ENCODE assay signal across 19 cellular contexts in the genomic region with DNA sequence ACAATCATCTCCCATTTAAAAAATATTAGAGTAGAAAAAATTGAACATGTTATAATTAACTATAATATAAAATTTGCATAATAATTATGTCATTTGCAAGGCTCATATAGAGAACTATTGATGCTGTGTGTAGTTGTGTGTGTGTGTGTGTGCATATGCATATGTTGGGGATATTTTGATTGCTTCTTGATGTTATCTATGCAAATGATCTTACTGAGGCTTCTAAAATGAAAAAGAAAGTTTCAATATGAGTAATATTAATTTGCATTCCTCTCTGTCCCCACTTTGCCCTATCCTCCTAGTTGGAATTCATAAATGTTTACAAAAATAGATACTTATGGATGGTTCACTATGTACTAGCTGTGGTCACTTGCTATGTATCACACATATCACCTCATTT.
DNase-seq lines count a peak whose midpoint lies in the region; ATAC-seq lines count a peak whose summit lies in the region.
"Had no signal": no experiment of that assay in that cellular context is flagged by ENCODE, and none has a peak within 500 bp of the region (broad histone marks: within the 10 kb centered on the region; RNA-seq: fewer than 3 reads in every experiment).

No MANE protein-coding gene starts in this region.

- ATAC-seq in GM18502 (IDR thresholded peaks at IDR 0.05; ENCODE audit: poor library complexity, unreplicated experiment) (peak; percentile 59), GM21381 (IDR thresholded peaks at IDR 0.05; ENCODE audit: unreplicated experiment) (peak; percentile 40), HG03432 (IDR thresholded peaks at IDR 0.05; ENCODE audit: unreplicated experiment) (peak; percentile 68)
- ATAC-seq: HepG2, Panc1, T-helper 17 cell had no signal

- peak; percentile 96 for DNase-seq in NCI-H526 treated with DMSO at 0.1 percent for 48 hours (lab: John Stamatoyannopoulos, UW)
- no peak for DNase-seq in UCSD-AML1 (lab: John Stamatoyannopoulos, UW; ENCODE audit: unreplicated experiment)
- no peak for DNase-seq in epidermal melanocyte (ENCODE audit: insufficient read length, low spot score)
- DNase-seq in activated CD8-positive, alpha-beta memory T cell treated with anti-CD3 and anti-CD28 coated beads, Interleukin-2, amount 50 U/mL, for 48 hours, result no peak
- DNase-seq: DND-41, H7, HFFc6, KBM-7, MV-4-11, NCI-H1417 treated with DMSO at 0.1 percent for 48 hours, NCI-H187 treated with DMSO at 0.1 percent for 48 hours, NCI-H226, NCI-H524, T-helper 17 cell had no signal
